ENCODE assay signal across 8 cellular contexts in genomic region chr3:183635431-183636220, GRCh38. TPM values are rescaled to one million over a fixed set of nuclear protein-coding genes. Genes with fewer than 3 reads are reported as not detected.
DNase-seq lines count a peak whose midpoint lies in the region; ATAC-seq and TF ChIP-seq lines count a peak whose summit lies in the region.

KLHL24 (plus strand) TSS chr3:183635623; CDS start chr3:183650357, 14,734 bp downstream.

- H3K79me2 ChIP-seq in KMS-11 (ENCODE audit: insufficient read depth, low read depth), result peaks cover 9% of the 10 kb centered on the region; the same call in 1 of the 2 replicates

- POLR2A ChIA-PET in Panc1 (lab: Charles Lee), result interaction anchor here (1.0 kb wide), 1 partner anchor 26 kb away, joined by 4 read pairs; no protein-coding TSS in a partner anchor

- 0% methylated on average over 14 of the region's 76 CpGs for WGBS in esophagus muscularis mucosa

- TF ChIP-seq CTCF in KMS-11 (conservative IDR thresholded peaks at IDR 0.05; ENCODE audit: low read depth, low read length), result no peak
- no peak for TF ChIP-seq CTCF in Panc1 (IDR thresholded peaks at IDR 0.05)
- TF ChIP-seq CTCF in esophagus muscularis mucosa (IDR thresholded peaks at IDR 0.05), result peak in 1 of 3 experiments; percentile 9

- intact Hi-C loops in Panc1 (cut with micrococcal nuclease; ENCODE audit: unreplicated experiment), result loop anchor here (5.0 kb wide), 2 partner anchors 62 to 132 kb away; partner anchors contain the start of gene YEATS2
- intact Hi-C loops in esophagus muscularis mucosa (cut with DNase I), result loop anchor here (2.0 kb wide), 1 partner anchor 61 kb away; the partner anchor contains the start of gene YEATS2

- no peaks in the 10 kb centered on the region for H3K9me3 Mint-ChIP-seq in activated T-cell treated with anti-CD3 and anti-CD28 coated beads, Interleukin-2, amount 50 U/mL, for 72 hours

- H3K36me3 ChIP-seq in KMS-11 (ENCODE audit: insufficient read depth) (no peaks in the 10 kb centered on the region), Panc1 (ENCODE audit: control insufficient read depth, insufficient read depth, low read length) (no peaks in the 10 kb centered on the region), esophagus muscularis mucosa (no peaks in the 10 kb centered on the region)

- CTCF ChIA-PET in Panc1 (lab: Charles Lee), result interaction anchor here (1.1 kb wide), 1 partner anchor 13 kb away, joined by 3 read pairs; no protein-coding TSS in a partner anchor

- H3K27ac Mint-ChIP-seq in activated T-cell treated with anti-CD3 and anti-CD28 coated beads, Interleukin-2, amount 50 U/mL, for 72 hours, result peak within 1 kb of the TSS; percentile 93

- DNase-seq in DMS53 treated with DMSO at 0.1 percent for 48 hours (lab: John Stamatoyannopoulos, UW; ENCODE audit: unreplicated experiment) (peak; percentile 81), Panc1 (ENCODE audit: low read depth, low spot score) (peak; percentile 75), esophagus muscularis mucosa (ENCODE audit: extremely low spot score) (peak; percentile 98), myocyte (ENCODE audit: low read depth) (peak; percentile 96)
- DNase-seq in activated T-cell treated with anti-CD3 and anti-CD28 coated beads, Interleukin-2, amount 50 U/mL, for 72 hours, result peak; percentile 93
- DNase-seq in stimulated activated CD8-positive, alpha-beta memory T cell treated with anti-CD3 and anti-CD28 coated beads, Interleukin-7, amount 100 ng/mL, for 48 hours (ENCODE audit: extremely low read depth in 1 of 2, low read depth in 1 of 2), result peak; percentile 72 to 89

- H3K4me1 ChIP-seq in KMS-11 (ENCODE audit: low read depth, poor library complexity, severe bottlenecking) (peaks cover 17% of the 10 kb centered on the region), Panc1 (ENCODE audit: control insufficient read depth, insufficient read depth, low read length) (peaks cover 16% of the 10 kb centered on the region), esophagus muscularis mucosa (peaks cover 30 to 44% (median 38%) of the 10 kb centered on the region in 4 donors)

- peak; percentile 97 for TF ChIP-seq POLR2A in esophagus muscularis mucosa (IDR thresholded peaks at IDR 0.05; ENCODE audit: low read depth)

- in situ Hi-C loops in Panc1 (cut with HindIII; ENCODE audit: low pct_unique_long_range_greater_than_20kb, low sequenced_read_pairs), result no loop called here

- ATAC-seq in GM21737 (IDR thresholded peaks at IDR 0.05; ENCODE audit: unreplicated experiment) (peak; percentile 82), Panc1 (peak; percentile 92)
- peak; percentile 82 to 83 for ATAC-seq in activated T-cell treated with anti-CD3 and anti-CD28 coated beads, Interleukin-2, amount 50 U/mL, for 72 hours (replicated peaks in 1 of 2)

- H3K27ac ChIP-seq in KMS-11 (peak within 1 kb of the TSS; percentile 80), Panc1 (ENCODE audit: low read length) (peak within 1 kb of the TSS; percentile 82), esophagus muscularis mucosa (replicated peaks in 1 of 4) (peak within 1 kb of the TSS; percentile 93 to 99 (median 99))

- BruUV-seq in Panc1 (replicated peaks; lab: Mats Ljungman, UMichigan), result no TSS peak

- no peaks in the 10 kb centered on the region for H3K27me3 Mint-ChIP-seq in activated T-cell treated with anti-CD3 and anti-CD28 coated beads, Interleukin-2, amount 50 U/mL, for 72 hours (ENCODE audit: low read depth)

- H3K9me3 ChIP-seq in Panc1 (ENCODE audit: control insufficient read depth, insufficient read depth, low read depth, low read length) (no peaks in the 10 kb centered on the region), esophagus muscularis mucosa (no peaks in the 10 kb centered on the region)

- H2AFZ ChIP-seq in KMS-11 (ENCODE audit: low read depth), result peak within 1 kb of the TSS; percentile 97

- peaks cover 49% of the 10 kb centered on the region for H3K4me1 Mint-ChIP-seq in activated T-cell treated with anti-CD3 and anti-CD28 coated beads, Interleukin-2, amount 50 U/mL, for 72 hours (ENCODE audit: low read depth)

- no peaks in the 10 kb centered on the region for H4K20me1 ChIP-seq in KMS-11 (ENCODE audit: insufficient read depth)

- H3K4me2 ChIP-seq in KMS-11, result peak within 1 kb of the TSS; percentile 69

- H3K36me3 Mint-ChIP-seq in activated T-cell treated with anti-CD3 and anti-CD28 coated beads, Interleukin-2, amount 50 U/mL, for 72 hours (ENCODE audit: insufficient read depth in 2 of 2), result peaks cover 0 to 1% of the 10 kb centered on the region in 2 donors

- peak within 1 kb of the TSS; percentile 59; the same call in 1 of the 2 replicates for H3K9ac ChIP-seq in KMS-11

- H3K4me3 Mint-ChIP-seq in activated T-cell treated with anti-CD3 and anti-CD28 coated beads, Interleukin-2, amount 50 U/mL, for 72 hours, result peak within 1 kb of the TSS; percentile 94 to 95

- H3K27me3 ChIP-seq in KMS-11 (ENCODE audit: insufficient read depth, low read depth) (no peaks in the 10 kb centered on the region), Panc1 (ENCODE audit: control insufficient read depth, insufficient read depth, low read length) (no peaks in the 10 kb centered on the region), esophagus muscularis mucosa (no peaks in the 10 kb centered on the region)

- H3K4me3 ChIP-seq in KMS-11 (IDR thresholded peaks at IDR 0.05; ENCODE audit: insufficient read depth, low read depth, low read length) (peak within 1 kb of the TSS; percentile 93), Panc1 (ENCODE audit: low read depth in 2 of 2, low read length in 2 of 2) (peak within 1 kb of the TSS; percentile 74 to 87), esophagus muscularis mucosa (peak within 1 kb of the TSS; percentile 82 to 99 (median 94))

- TF ChIP-seq EP300 in esophagus muscularis mucosa (IDR thresholded peaks at IDR 0.05), result no peak

RNA-seq across cellular contexts. Expression of gene KLHL24, which starts in this region (rescaled TPM):
- total RNA-seq in Panc1 (2021; ENCODE audit: unreplicated experiment) (42.0 TPM), esophagus muscularis mucosa (100 to 1,000 TPM in 3 of 4 donors, 10 to 100 TPM in 1; 87.5 to 166 (median 123) TPM), myocyte (152 and 154 TPM in 2 replicates)
- polyA plus RNA-seq in Panc1 (2012; ENCODE audit: insufficient read length), result 18.8 TPM
- total RNA-seq in activated T-cell treated with anti-CD3 and anti-CD28 coated beads, Interleukin-2, amount 50 U/mL, for 72 hours, result 10 to 100 TPM; 42.2 to 42.8 TPM
- polyA plus RNA-seq in myocyte (2012), result 19.1 TPM

Comparison
In these comparisons a context has a peak if more than half of its experiments do, and no peak if none do; other contexts are left out.
1. Peak in every context shown above with its lines: DNase-seq, ATAC-seq, H3K4me3 ChIP-seq and H3K27ac ChIP-seq.